23 cellular contexts compared by ENCODE assay signal in genomic region chr4:177862541-177863176, GRCh38.
"Had no signal": no experiment of that assay in that cellular context is flagged by ENCODE, and none has a peak within 500 bp of the region (broad histone marks: within the 10 kb centered on the region; RNA-seq: fewer than 3 reads in every experiment).

No MANE protein-coding gene starts in this region.

- H3K9me3 ChIP-seq: esophagus squamous epithelium, gastroesophageal sphincter, psoas muscle, thoracic aorta, transverse colon had no signal

- H3K36me3 ChIP-seq: esophagus squamous epithelium, gastroesophageal sphincter, stomach, thoracic aorta, transverse colon had no signal

- H3K4me1 ChIP-seq: esophagus squamous epithelium, gastroesophageal sphincter, parathyroid adenoma, psoas muscle, stomach, transverse colon had no signal

- ATAC-seq: effector memory CD8-positive, alpha-beta T cell; gastroesophageal sphincter; left lobe of liver; psoas muscle; sciatic nerve had no signal

- H3K27me3 ChIP-seq: dorsolateral prefrontal cortex, esophagus squamous epithelium, gastroesophageal sphincter, stomach, transverse colon had no signal

- H3K27ac ChIP-seq: dorsolateral prefrontal cortex, epithelial cell of prostate, esophagus squamous epithelium, gastroesophageal sphincter, parathyroid adenoma, psoas muscle, stomach, thoracic aorta, transverse colon had no signal

- DNase-seq: cortex of kidney; dorsolateral prefrontal cortex; effector memory CD8-positive, alpha-beta T cell; esophagus squamous epithelium; foreskin fibroblast; hippocampal formation; kidney glomerular epithelial cell; mesendoderm; naive B cell; psoas muscle; retina; stimulated activated CD4-positive, alpha-beta T cell treated with anti-CD3 and anti-CD28 coated beads, Interleukin-2, amount 100 ng/mL, for 24 hours; stimulated activated CD4-positive, alpha-beta T cell treated with anti-CD3 and anti-CD28 coated beads, Interleukin-4, amount 100 ng/mL, for 4 hours; stimulated activated naive CD4-positive, alpha-beta T cell; stomach; substantia nigra; transverse colon had no signal

- H3K4me3 ChIP-seq: dorsolateral prefrontal cortex, esophagus squamous epithelium, gastroesophageal sphincter, psoas muscle, stomach, thoracic aorta, transverse colon had no signal
